Comparison of ENCODE assay signal across 34 cellular contexts in genomic region chr2:69400121-69400520, GRCh38.
"Had no signal": no experiment of that assay in that cellular context is flagged by ENCODE, and none has a peak within 500 bp of the region (broad histone marks: within the 10 kb centered on the region; RNA-seq: fewer than 3 reads in every experiment).

No MANE protein-coding gene starts in this region.

- ATAC-seq: activated naive CD4-positive, alpha-beta T cell treated with anti-CD3 and anti-CD28 coated beads, Interleukin-2, amount 50 U/mL, for 72 hours; activated naive CD8-positive, alpha-beta T cell treated with anti-CD3 and anti-CD28 coated beads, Interleukin-2, amount 50 U/mL, for 24 hours; activated T-cell treated with anti-CD3 and anti-CD28 coated beads, Interleukin-2, amount 50 U/mL, for 4 hours; activated T-cell treated with anti-CD3 and anti-CD28 coated beads, Interleukin-2, amount 50 U/mL, for 72 hours; activated T-helper 17 cell treated with anti-CD3 and anti-CD28 coated beads, Interleukin-2, amount 50 U/mL, for 72 hours; body of pancreas had no signal

- H3K27ac ChIP-seq: adrenal gland, ascending aorta, body of pancreas, brain microvascular endothelial cell, breast epithelium, cardiac muscle cell had no signal

- H3K27me3 ChIP-seq: adrenal gland, ascending aorta, body of pancreas, brain microvascular endothelial cell, breast epithelium, cardiac muscle cell had no signal

- H3K4me3 ChIP-seq: adrenal gland, ascending aorta, body of pancreas, breast epithelium, cardiac muscle cell had no signal

- FAIRE-seq: astrocyte, bronchial epithelial cell had no signal

- H3K9me3 ChIP-seq: adrenal gland, ascending aorta, body of pancreas, breast epithelium had no signal

- H3K36me3 ChIP-seq: breast epithelium had no signal

- DNase-seq: activated effector memory CD4-positive, alpha-beta T cell treated with anti-CD3 and anti-CD28 coated beads, Interleukin-2, amount 50 U/mL, for 16 hours; activated effector memory CD4-positive, alpha-beta T cell treated with Interleukin-2 at 50 U/mL for 16 hours; activated gamma-delta T cell; activated gamma-delta T cell treated with Interleukin-2 at 50 U/mL for 16 hours; activated naive CD4-positive, alpha-beta T cell; activated naive CD4-positive, alpha-beta T cell treated with anti-CD3 and anti-CD28 coated beads for 36 hours; activated naive CD4-positive, alpha-beta T cell treated with anti-CD3 and anti-CD28 coated beads, Interleukin-2, amount 10 ng/mL, durations not matched to agents 7 days and 5 days; activated naive CD4-positive, alpha-beta T cell treated with anti-CD3 and anti-CD28 coated beads, Interleukin-2, amount 50 U/mL, for 16 hours; activated naive CD4-positive, alpha-beta T cell treated with Interleukin-2 at 50 U/mL for 16 hours; activated naive CD8-positive, alpha-beta T cell treated with anti-CD3 and anti-CD28 coated beads for 36 hours; activated naive CD8-positive, alpha-beta T cell treated with anti-CD3 and anti-CD28 coated beads, Interleukin-2, amount 10 ng/mL, durations not matched to agents 7 days and 5 days; activated naive CD8-positive, alpha-beta T cell treated with anti-CD3 and anti-CD28 coated beads, Interleukin-2, amount 50 U/mL, for 24 hours; activated T-cell treated with anti-CD3 and anti-CD28 coated beads, Interleukin-2, amount 50 U/mL, for 1 hour; activated T-cell treated with anti-CD3 and anti-CD28 coated beads, Interleukin-2, amount 50 U/mL, for 24 hours; activated T-cell treated with anti-CD3 and anti-CD28 coated beads, Interleukin-2, amount 50 U/mL, for 4 hours; activated T-cell treated with anti-CD3 and anti-CD28 coated beads, Interleukin-2, amount 50 U/mL, for 48 hours; activated T-cell treated with anti-CD3 and anti-CD28 coated beads, Interleukin-2, amount 50 U/mL, for 72 hours; adrenal gland; amniotic stem cell; amygdala; anterior cingulate cortex; aorta; body of pancreas; brain microvascular endothelial cell; caudate nucleus; central memory CD4-positive, alpha-beta T cell; cerebellar nuclear complex had no signal

- H3K4me1 ChIP-seq: adrenal gland, ascending aorta, breast epithelium had no signal
